8 cellular contexts compared by ENCODE assay signal in the genomic region with DNA sequence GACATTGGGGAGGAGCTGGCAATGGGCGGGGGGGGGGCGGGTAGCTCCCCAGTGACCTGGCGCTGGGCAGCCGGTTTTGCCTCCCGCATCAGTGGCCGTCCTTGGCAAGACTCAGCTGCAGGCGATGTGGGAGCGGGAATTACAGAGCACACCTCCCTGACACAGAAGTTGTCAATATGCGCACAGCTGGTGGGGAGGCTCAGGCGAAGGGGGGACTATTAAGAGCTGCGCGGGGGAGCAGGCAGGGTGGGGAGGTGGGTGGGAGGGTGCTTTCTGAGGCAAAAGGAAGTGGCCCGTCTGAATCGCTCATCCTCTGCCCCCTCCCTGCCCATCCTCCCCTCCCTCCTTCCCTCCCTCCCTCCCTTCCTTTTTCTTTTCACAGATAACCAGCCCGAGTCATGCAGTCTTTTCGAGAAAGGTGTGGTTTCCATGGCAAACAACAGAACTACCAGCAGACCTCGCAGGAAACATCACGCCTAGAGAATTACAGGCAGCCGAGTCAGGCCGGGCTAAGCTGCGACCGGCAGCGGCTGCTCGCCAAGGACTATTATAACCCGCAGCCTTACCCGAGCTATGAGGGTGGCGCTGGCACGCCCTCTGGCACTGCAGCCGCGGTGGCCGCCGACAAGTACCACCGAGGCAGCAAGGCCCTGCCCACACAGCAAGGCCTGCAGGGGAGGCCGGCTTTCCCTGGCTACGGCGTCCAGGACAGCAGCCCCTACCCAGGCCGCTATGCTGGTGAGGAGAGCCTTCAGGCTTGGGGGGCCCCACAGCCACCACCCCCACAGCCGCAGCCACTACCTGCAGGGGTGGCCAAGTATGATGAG. TPM values are rescaled to one million over a fixed set of nuclear protein-coding genes. Genes with fewer than 3 reads are reported as not detected.
A peak's percentile ranks its signal among the peaks of the same experiment; 100 is the strongest.
DNase-seq lines count a peak whose midpoint lies in the region; ATAC-seq and TF ChIP-seq lines count a peak whose summit lies in the region.

No MANE protein-coding gene starts in this region.

- POLR2A ChIA-PET in T-cell (lab: Charles Lee): interaction anchor here (0.5 to 0.7 kb wide), 3 partner anchors 9 to 46 kb away, joined by 3 to 9 read pairs (median 4); no protein-coding TSS in a partner anchor

- H3K4me1 Mint-ChIP-seq in T-cell: peaks cover 26 to 30% (median 26%) of the 10 kb centered on the region in 3 donors
- peaks cover 68% of the 10 kb centered on the region for H3K4me1 Mint-ChIP-seq in brain

- DNase-seq in GM19240 (ENCODE audit: insufficient read length, low spot score) (peak; percentile 55), T-cell (peak in 33 of 34 experiments; percentile 40 to 81 (median 65)), medulla oblongata (ENCODE audit: extremely low spot score) (peak; percentile 54), stromal cell of bone marrow (ENCODE audit: low read depth) (peak; percentile 31), NCI-H146 (lab: John Stamatoyannopoulos, UW) (no peak), NCI-H2107 treated with DMSO at 0.1 percent for 48 hours (lab: John Stamatoyannopoulos, UW; ENCODE audit: unreplicated experiment) (no peak)

- H3K27me3 Mint-ChIP-seq in T-cell (no peaks in the 10 kb centered on the region), brain (no peaks in the 10 kb centered on the region)

- no peaks in the 10 kb centered on the region for H3K9me3 Mint-ChIP-seq in T-cell
- H3K9me3 Mint-ChIP-seq in brain: no peaks in the 10 kb centered on the region

- CTCF ChIA-PET in T-cell (lab: Charles Lee): interaction anchor here (0.6 kb wide), 2 partner anchors 71 to 121 kb away, joined by 3 to 4 read pairs; no protein-coding TSS in a partner anchor

- TF ChIP-seq CTCF in brain (conservative IDR thresholded peaks at IDR 0.05): no peak

- ATAC-seq in T-cell (replicated peaks in 1 of 4): peak; percentile 81 to 90 (median 86)
- no peak for ATAC-seq in HG03280 (IDR thresholded peaks at IDR 0.05; ENCODE audit: unreplicated experiment)

- peak overlapping the region; percentile 84 to 89 for H3K27ac Mint-ChIP-seq in T-cell
- peak overlapping the region; percentile 84 to 99 (median 94) for H3K27ac Mint-ChIP-seq in brain

- H3K4me3 Mint-ChIP-seq in T-cell (peak overlapping the region; percentile 41 to 73 (median 71)), brain (peak overlapping the region; percentile 52 to 81 (median 72))

- H3K36me3 Mint-ChIP-seq in T-cell (peaks cover 2% of the 10 kb centered on the region), brain (peaks cover 21% of the 10 kb centered on the region)

RNA-seq across cellular contexts. Expression of a gene that starts 44.0 kb away (rescaled TPM):
- total RNA-seq in T-cell: 100 to 1,000 TPM in 2 of 5 donors, 10 to 100 TPM in 3; 24.6 to 279 (median 38.9) TPM
- 39.4 TPM for polyA plus RNA-seq in brain (ENCODE audit: insufficient read depth, low read depth, low replicate concordance)

Comparison
In these comparisons a context has a peak if more than half of its experiments do, and no peak if none do; other contexts are left out.
1. DNase-seq: peak in GM19240 (single experiment), T-cell (33 of 34), medulla oblongata (single experiment) and stromal cell of bone marrow (single experiment); none in NCI-H146 (single experiment) and NCI-H2107 treated with DMSO at 0.1 percent for 48 hours (single experiment).